14 cellular contexts compared by ENCODE assay signal in the genomic region with DNA sequence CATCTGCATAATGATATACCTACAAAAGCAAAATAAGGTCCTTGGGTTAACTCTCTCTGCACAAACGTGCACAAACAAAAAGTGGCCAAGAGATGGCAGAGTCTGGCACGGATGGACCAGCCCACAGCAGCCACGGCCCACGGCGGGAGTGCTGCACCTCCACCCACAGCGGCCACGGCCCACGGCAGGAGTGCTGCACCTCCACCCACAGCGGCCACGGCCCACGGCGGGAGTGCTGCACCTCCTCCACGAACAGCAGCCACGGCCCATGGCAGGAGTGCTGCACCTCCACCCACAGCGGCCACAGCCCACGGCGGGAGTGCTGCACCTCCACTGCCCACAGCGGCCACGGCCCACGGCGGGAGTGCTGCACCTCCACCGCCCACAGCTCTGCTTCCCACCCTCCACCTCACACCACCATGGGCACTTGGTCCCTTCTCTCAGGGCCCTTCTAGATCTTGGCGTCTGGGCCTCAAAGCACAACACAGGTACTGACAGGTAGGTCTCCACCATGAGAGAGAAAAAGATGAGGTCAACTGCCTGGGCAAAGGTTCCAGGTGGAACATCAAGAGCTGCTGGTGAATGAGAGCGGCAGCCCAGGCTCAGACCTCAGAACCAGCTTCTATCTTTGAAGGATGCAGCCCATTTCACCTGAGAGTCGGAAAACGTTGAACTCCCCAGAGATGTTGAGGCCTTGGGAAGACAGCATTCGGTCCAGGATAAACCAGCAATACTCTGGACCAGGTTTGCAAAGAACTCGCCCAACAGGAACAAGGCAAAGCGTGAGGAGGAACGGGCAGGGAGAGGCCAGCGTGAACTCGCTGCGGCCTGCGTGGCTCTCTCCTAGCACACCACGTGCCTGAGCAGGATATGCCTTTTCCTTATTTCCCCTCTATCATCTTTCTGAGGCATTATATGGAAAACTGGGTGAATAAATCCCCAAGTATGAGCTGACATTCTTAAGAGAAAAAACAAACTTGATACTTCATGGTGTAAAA.
DNase-seq lines count a peak whose midpoint lies in the region; ATAC-seq, FAIRE-seq and TF ChIP-seq lines count a peak whose summit lies in the region.
"Had no signal": no experiment of that assay in that cellular context is flagged by ENCODE, and none has a peak within 500 bp of the region (broad histone marks: within the 10 kb centered on the region; RNA-seq: fewer than 3 reads in every experiment).

No MANE protein-coding gene starts in this region.

- H3K4me3 Mint-ChIP-seq in CD4-positive, CD25-positive, alpha-beta regulatory T cell: no peak overlapping the region
- H3K4me3 Mint-ChIP-seq in chondrocyte (ENCODE audit: unreplicated experiment): no peak overlapping the region
- peak overlapping the region in 7 of 10 donors; percentile 8 to 53 (median 39) for H3K4me3 Mint-ChIP-seq in naive thymus-derived CD8-positive, alpha-beta T cell
- H3K4me3 Mint-ChIP-seq: dendritic cell treated with granulocyte-macrophage colony-stimulating factor and Interleukin-4, amounts not matched to agents 40 ng/mL and 50 ng/mL, for 4 days had no signal

- peaks cover 13% of the 10 kb centered on the region for H3K36me3 Mint-ChIP-seq in CD4-positive, CD25-positive, alpha-beta regulatory T cell
- no peaks in the 10 kb centered on the region for H3K36me3 Mint-ChIP-seq in chondrocyte (ENCODE audit: low read depth)
- peaks cover 0 to 17% (median 0%) of the 10 kb centered on the region in 3 donors for H3K36me3 Mint-ChIP-seq in naive thymus-derived CD8-positive, alpha-beta T cell

- peak overlapping the region; percentile 39 for H3K27ac ChIP-seq in CD4-positive, CD25-positive, alpha-beta regulatory T cell (ENCODE audit: insufficient read depth, low read length, poor library complexity, severe bottlenecking)
- H3K27ac ChIP-seq: gastroesophageal sphincter had no signal

- H3K9me3 Mint-ChIP-seq in CD4-positive, CD25-positive, alpha-beta regulatory T cell: no peaks in the 10 kb centered on the region
- no peaks in the 10 kb centered on the region for H3K9me3 Mint-ChIP-seq in chondrocyte (ENCODE audit: low read depth)
- no peaks in the 10 kb centered on the region for H3K9me3 Mint-ChIP-seq in naive thymus-derived CD8-positive, alpha-beta T cell
- H3K9me3 Mint-ChIP-seq: dendritic cell treated with granulocyte-macrophage colony-stimulating factor and Interleukin-4, amounts not matched to agents 40 ng/mL and 50 ng/mL, for 4 days had no signal

- H3K27me3 ChIP-seq in CD4-positive, CD25-positive, alpha-beta regulatory T cell (ENCODE audit: control insufficient read depth, insufficient read depth, low read length): no peaks in the 10 kb centered on the region
- H3K27me3 ChIP-seq: gastroesophageal sphincter had no signal

- peak; percentile 17 for TF ChIP-seq CTCF in chondrocyte (IDR thresholded peaks at IDR 0.05)

- ATAC-seq in CD4-positive, CD25-positive, alpha-beta regulatory T cell (ENCODE audit: low read depth in 2 of 2): no peak
- ATAC-seq in naive thymus-derived CD8-positive, alpha-beta T cell: peak; percentile 50 to 67
- ATAC-seq: gastroesophageal sphincter had no signal

- no peaks in the 10 kb centered on the region for H3K9me3 ChIP-seq in CD4-positive, CD25-positive, alpha-beta regulatory T cell (ENCODE audit: control insufficient read depth in 2 of 2, low read length in 2 of 2)
- H3K9me3 ChIP-seq: gastroesophageal sphincter had no signal

- in situ Hi-C loops in ACHN (cut with HindIII; ENCODE audit: low pct_ligation_motif_present, low pct_unique_long_range_greater_than_20kb, low sequenced_read_pairs): no loop called here

- no peak for DNase-seq in CD4-positive, CD25-positive, alpha-beta regulatory T cell
- DNase-seq in HTR-8/SVneo (ENCODE audit: insufficient read length, low spot score): no peak
- DNase-seq in chondrocyte (ENCODE audit: low spot score): no peak
- DNase-seq in naive thymus-derived CD8-positive, alpha-beta T cell: peak in 1 of 10 donors; percentile 31
- DNase-seq in NCI-H1436 (lab: John Stamatoyannopoulos, UW): no peak
- DNase-seq in GM03348 (ENCODE audit: low spot score): no peak
- DNase-seq in ACHN: no peak
- no peak for DNase-seq in germinal center (ENCODE audit: low spot score)
- DNase-seq: activated effector memory CD4-positive, alpha-beta T cell treated with anti-CD3 and anti-CD28 coated beads, Interleukin-2, amount 50 U/mL, for 16 hours; GOT3; NCI-H446; stimulated activated CD4-positive, alpha-beta T cell treated with anti-CD3 and anti-CD28 coated beads, Interleukin-15, amount 100 ng/mL, for 24 hours had no signal

- peak; percentile 20 for FAIRE-seq in HTR-8/SVneo (lab: Jason Lieb, UNC)

- peaks cover 63% of the 10 kb centered on the region for H3K4me1 ChIP-seq in CD4-positive, CD25-positive, alpha-beta regulatory T cell (ENCODE audit: control insufficient read depth, insufficient read depth, low read length, poor library complexity, severe bottlenecking)

- H3K27me3 Mint-ChIP-seq in CD4-positive, CD25-positive, alpha-beta regulatory T cell: no peaks in the 10 kb centered on the region
- no peaks in the 10 kb centered on the region for H3K27me3 Mint-ChIP-seq in chondrocyte (ENCODE audit: low read depth)
- no peaks in the 10 kb centered on the region for H3K27me3 Mint-ChIP-seq in naive thymus-derived CD8-positive, alpha-beta T cell
- H3K27me3 Mint-ChIP-seq: dendritic cell treated with granulocyte-macrophage colony-stimulating factor and Interleukin-4, amounts not matched to agents 40 ng/mL and 50 ng/mL, for 4 days had no signal

- peak overlapping the region in 1 of 3 donors; percentile 49 for H3K27ac Mint-ChIP-seq in CD4-positive, CD25-positive, alpha-beta regulatory T cell
- peak overlapping the region; percentile 50 for H3K27ac Mint-ChIP-seq in chondrocyte (ENCODE audit: unreplicated experiment)
- H3K27ac Mint-ChIP-seq in naive thymus-derived CD8-positive, alpha-beta T cell: peak overlapping the region; percentile 4 to 84 (median 66)
- H3K27ac Mint-ChIP-seq: dendritic cell treated with granulocyte-macrophage colony-stimulating factor and Interleukin-4, amounts not matched to agents 40 ng/mL and 50 ng/mL, for 4 days had no signal

- H3K4me1 Mint-ChIP-seq in CD4-positive, CD25-positive, alpha-beta regulatory T cell: peaks cover 18 to 92% (median 59%) of the 10 kb centered on the region in 4 donors
- peaks cover 69% of the 10 kb centered on the region for H3K4me1 Mint-ChIP-seq in chondrocyte (ENCODE audit: low read depth)
- peaks cover 41 to 91% (median 81%) of the 10 kb centered on the region in 4 donors for H3K4me1 Mint-ChIP-seq in naive thymus-derived CD8-positive, alpha-beta T cell

- POLR2A ChIA-PET in naive thymus-derived CD8-positive, alpha-beta T cell (lab: Charles Lee): interaction anchor here (1.6 kb wide), 1 partner anchor 167 kb away, joined by 6 read pairs; a partner anchor contains a TSS

- H3K36me3 ChIP-seq in CD4-positive, CD25-positive, alpha-beta regulatory T cell (ENCODE audit: control insufficient read depth, insufficient read depth, low read length): peaks cover 7% of the 10 kb centered on the region
- H3K36me3 ChIP-seq: gastroesophageal sphincter had no signal

- H3K4me3 ChIP-seq in CD4-positive, CD25-positive, alpha-beta regulatory T cell (ENCODE audit: low read depth, low read length): no peak overlapping the region
- H3K4me3 ChIP-seq: gastroesophageal sphincter had no signal

Comparison
In these comparisons a context has a peak if more than half of its experiments do, and no peak if none do; other contexts are left out.
1. ATAC-seq: peak in naive thymus-derived CD8-positive, alpha-beta T cell (2 of 2); none in CD4-positive, CD25-positive, alpha-beta regulatory T cell (0 of 2).
2. H3K4me3 Mint-ChIP-seq: peak in naive thymus-derived CD8-positive, alpha-beta T cell (7 of 10); none in CD4-positive, CD25-positive, alpha-beta regulatory T cell (0 of 4) and chondrocyte (single experiment).